Comparison of ENCODE assay signal across 1 cellular context in the genomic region with DNA sequence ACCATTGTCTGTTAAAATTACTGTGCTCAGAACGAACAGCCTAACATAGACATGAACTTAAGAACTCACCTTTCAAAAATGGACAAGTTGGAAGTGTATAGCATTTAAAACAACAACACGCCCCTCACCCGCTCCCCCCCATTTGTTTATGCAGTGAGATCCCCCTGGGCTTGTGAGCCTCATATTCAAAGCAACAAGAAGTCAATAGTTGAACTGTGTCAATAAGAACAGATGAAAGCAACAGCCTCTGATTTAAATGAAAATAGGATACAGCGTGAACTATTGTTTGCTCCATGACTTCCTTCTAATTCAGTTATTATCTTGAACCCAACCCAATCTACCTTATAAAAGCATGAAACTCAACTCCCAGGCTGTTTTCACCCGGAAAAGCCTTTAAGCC.
TF ChIP-seq lines count a peak whose summit lies in the region.

No MANE protein-coding gene starts in this region.

TF ChIP-seq in H1, 55 proteins besides CTCF, POLR2A, EP300 and RAD21:
- TF ChIP-seq RFX5 (IDR thresholded peaks at IDR 0.05; ENCODE audit: borderline replicate concordance, low read depth, low read length) (no peak), HDAC6 (IDR thresholded peaks at IDR 0.05; ENCODE audit: low read depth, low read length) (no peak), KDM5A (IDR thresholded peaks at IDR 0.05; ENCODE audit: low read length) (no peak), SUZ12 (IDR thresholded peaks at IDR 0.05; ENCODE audit: low read length) (no peak), GABPA (IDR thresholded peaks at IDR 0.05; ENCODE audit: borderline replicate concordance, insufficient read depth, low read length) (no peak), GTF2F1 (IDR thresholded peaks at IDR 0.05; ENCODE audit: borderline replicate concordance, low read depth, low read length) (no peak), FOSL1 (IDR thresholded peaks at IDR 0.05; ENCODE audit: insufficient read depth, low read depth, low read length) (no peak), RBBP5 (IDR thresholded peaks at IDR 0.05; ENCODE audit: borderline replicate concordance, low read depth, low read length) (no peak), CHD1 (IDR thresholded peaks at IDR 0.05; ENCODE audit: low read depth, low read length) (no peak), TAF7 (optimal IDR thresholded peaks at IDR 0.05; ENCODE audit: borderline replicate concordance, low read depth, low read length) (no peak), KDM4A (IDR thresholded peaks at IDR 0.05; ENCODE audit: low read depth, low read length, severe bottlenecking) (no peak)
